In genomic region chr9:97512966-97513560, GRCh38 we compare ENCODE assay signal across 23 cellular contexts. TPM values are rescaled to one million over a fixed set of nuclear protein-coding genes. Genes with fewer than 3 reads are reported as not detected.
DNase-seq lines count a peak whose midpoint lies in the region; ATAC-seq and TF ChIP-seq lines count a peak whose summit lies in the region.
"Had no signal": no experiment of that assay in that cellular context is flagged by ENCODE, and none has a peak within 500 bp of the region (broad histone marks: within the 10 kb centered on the region; RNA-seq: fewer than 3 reads in every experiment).

No MANE protein-coding gene starts in this region.

- TF ChIP-seq CTCF in SK-N-SH (IDR thresholded peaks at IDR 0.05) (no peak), nephron progenitor cell (IDR thresholded peaks at IDR 0.05) (no peak)

- no peak overlapping the region for H3K4me3 ChIP-seq in SK-N-SH (ENCODE audit: low read depth in 2 of 2, low read length in 1 of 2)
- H3K4me3 ChIP-seq: GM12878, PC-9 had no signal

- H3K36me3 Mint-ChIP-seq in T-helper 17 cell (ENCODE audit: low read depth) (peaks cover 3% of the 10 kb centered on the region), nephron progenitor cell (ENCODE audit: low read depth) (no peaks in the 10 kb centered on the region)
- H3K36me3 Mint-ChIP-seq: CD8-positive, alpha-beta T cell had no signal

- peaks cover 4% of the 10 kb centered on the region for H3K4me1 Mint-ChIP-seq in T-helper 17 cell
- H3K4me1 Mint-ChIP-seq in nephron progenitor cell, result peaks cover 51% of the 10 kb centered on the region

- H3K4me3 Mint-ChIP-seq in T-helper 17 cell (peak overlapping the region; percentile 31), nephron progenitor cell (no peak overlapping the region)
- H3K4me3 Mint-ChIP-seq: B cell; CD8-positive, alpha-beta T cell had no signal

- H3K9me2 ChIP-seq in SK-N-SH, result no peaks in the 10 kb centered on the region

- no peak for TF ChIP-seq RAD21 in SK-N-SH (IDR thresholded peaks at IDR 0.05; ENCODE audit: low read length)

- H2AFZ ChIP-seq in SK-N-SH (ENCODE audit: low read depth), result no peak overlapping the region
- H2AFZ ChIP-seq: PC-9 had no signal

- POLR2A ChIA-PET in SK-N-SH (lab: Yijun Ruan, JAX), result no interaction called here

- no peaks in the 10 kb centered on the region for H3K27me3 ChIP-seq in SK-N-SH (ENCODE audit: insufficient read depth)

- WGBS in SK-N-SH (ENCODE audit: low lambda C conversion rate), result 61% methylated on average over 8 of the region's 8 CpGs

- no peaks in the 10 kb centered on the region for H3K79me2 ChIP-seq in SK-N-SH (ENCODE audit: insufficient read depth)

- H3K27me3 Mint-ChIP-seq in T-helper 17 cell (peaks cover 50% of the 10 kb centered on the region), nephron progenitor cell (ENCODE audit: low read depth, poor library complexity) (peaks cover 29% of the 10 kb centered on the region)

- CTCF ChIA-PET in SK-N-SH (lab: Yijun Ruan, JAX), result interaction anchor here (0.8 to 1.1 kb wide), 2 partner anchors 12 to 85 kb away, joined by 3 read pairs; partner anchors contain the start of gene TMOD1

- H3K27ac ChIP-seq in SK-N-SH (ENCODE audit: low read depth in 2 of 2, low read length in 1 of 2), result peak overlapping the region in 1 of 2 experiments; percentile 7; a peak in 1 of 4 replicates
- H3K27ac ChIP-seq: 22Rv1, C4-2B, PC-9 had no signal

- no peaks in the 10 kb centered on the region for H3K36me3 ChIP-seq in SK-N-SH (replicated peaks in 1 of 2; ENCODE audit: control insufficient read depth in 1 of 2, insufficient read depth in 2 of 2, low read length in 1 of 2)

- peaks cover 0 to 41% of the 10 kb centered on the region in 2 experiments; a peak in 2 of 4 replicates for H3K4me1 ChIP-seq in SK-N-SH (ENCODE audit: control insufficient read depth in 1 of 2, insufficient read depth in 2 of 2, low read depth in 1 of 2, low read length in 1 of 2)
- H3K4me1 ChIP-seq: Caco-2 had no signal

- H3K4me2 ChIP-seq in SK-N-SH, result no peak overlapping the region
- H3K4me2 ChIP-seq: PC-9 had no signal

- TF ChIP-seq EP300 in SK-N-SH (IDR thresholded peaks at IDR 0.05; ENCODE audit: borderline replicate concordance in 1 of 2, low read depth in 1 of 2, low read length in 1 of 2), result no peak

- DNase-seq in SK-N-SH (no peak), T-helper 17 cell (no peak), nephron progenitor cell (no peak), ureter (ENCODE audit: low spot score) (peak; percentile 13)
- DNase-seq: Caco-2; CD8-positive, alpha-beta T cell; Karpas-422; NCI-H1092; NCI-H1417 treated with DMSO at 0.1 percent for 48 hours; NCI-H1694 treated with DMSO at 0.1 percent for 48 hours; NCI-H2081; NCI-H2227 treated with DMSO at 0.1 percent for 48 hours; NCI-H526 treated with DMSO at 0.1 percent for 48 hours; PC-9; Right ventricle myocardium superior had no signal

- no peaks in the 10 kb centered on the region for H4K20me1 ChIP-seq in SK-N-SH (ENCODE audit: insufficient read depth)

- H3F3A ChIP-seq in SK-N-SH (replicated peaks; ENCODE audit: insufficient read depth), result no peaks in the 10 kb centered on the region

- no peak overlapping the region for H3K9ac ChIP-seq in SK-N-SH

- H3K27ac Mint-ChIP-seq in T-helper 17 cell, result no peak overlapping the region
- H3K27ac Mint-ChIP-seq in nephron progenitor cell, result peak overlapping the region; percentile 37
- H3K27ac Mint-ChIP-seq: B cell; CD8-positive, alpha-beta T cell had no signal

- no peaks in the 10 kb centered on the region for H3K9me3 Mint-ChIP-seq in nephron progenitor cell
- H3K9me3 Mint-ChIP-seq: CD8-positive, alpha-beta T cell had no signal

- H3K9me3 ChIP-seq in SK-N-SH (no peaks in the 10 kb centered on the region), T-helper 17 cell (ENCODE audit: control insufficient read depth, low read length, poor library complexity, severe bottlenecking) (no peaks in the 10 kb centered on the region)
- H3K9me3 ChIP-seq: Caco-2 had no signal

- ATAC-seq in SK-N-SH treated with all-trans-retinoic acid at 6 μM for 48 hours, result no peak
- ATAC-seq in T-helper 17 cell, result no peak
- ATAC-seq in HG03442 (IDR thresholded peaks at IDR 0.05; ENCODE audit: unreplicated experiment), result no peak
- no peak for ATAC-seq in esophagus mucosa
- ATAC-seq: CD8-positive, alpha-beta T cell; GM12878; HepG2 had no signal

TF ChIP-seq in SK-N-SH, 30 proteins besides CTCF, POLR2A, EP300 and RAD21:
- TF ChIP-seq RCOR1 (IDR thresholded peaks at IDR 0.05; ENCODE audit: low read length) (no peak), MEF2A (IDR thresholded peaks at IDR 0.05; ENCODE audit: borderline replicate concordance, low read depth) (no peak), GATA2 (CRISPR knock-in tag; IDR thresholded peaks at IDR 0.05) (0 out of 2 replicates have a peak, but pooled peaks have one; percentile 9), FOXJ3 (CRISPR knock-in tag; IDR thresholded peaks at IDR 0.05) (no peak)

TF ChIP-seq in SK-N-SH treated with all-trans-retinoic acid at 6 μM for 48 hours, 23 proteins besides CTCF, POLR2A, EP300 and RAD21 (continues in another document):
- TF ChIP-seq ARNTL (CRISPR knock-in tag; IDR thresholded peaks at IDR 0.05; ENCODE audit: borderline replicate concordance, low read depth) (no peak), ZFP30 (CRISPR knock-in tag; IDR thresholded peaks at IDR 0.05) (no peak), ZC3H10 (CRISPR knock-in tag; IDR thresholded peaks at IDR 0.05) (no peak), CSDC2 (CRISPR knock-in tag; IDR thresholded peaks at IDR 0.05) (no peak), GLIS3 (CRISPR knock-in tag; IDR thresholded peaks at IDR 0.05) (no peak), ZNF70 (CRISPR knock-in tag; IDR thresholded peaks at IDR 0.05) (no peak), RARB (CRISPR knock-in tag; IDR thresholded peaks at IDR 0.05) (no peak), PPARA (CRISPR knock-in tag; IDR thresholded peaks at IDR 0.05; ENCODE audit: borderline replicate concordance) (no peak), TCF4 (CRISPR knock-in tag; IDR thresholded peaks at IDR 0.05; ENCODE audit: borderline replicate concordance) (no peak), TOX (CRISPR knock-in tag; IDR thresholded peaks at IDR 0.05; ENCODE audit: borderline replicate concordance) (no peak), BACH2 (CRISPR knock-in tag; IDR thresholded peaks at IDR 0.05; ENCODE audit: borderline replicate concordance) (no peak), OSR1 (CRISPR knock-in tag; IDR thresholded peaks at IDR 0.05) (no peak), PATZ1 (CRISPR knock-in tag; IDR thresholded peaks at IDR 0.05; ENCODE audit: borderline replicate concordance) (no peak), ESRRG (CRISPR knock-in tag; IDR thresholded peaks at IDR 0.05) (no peak)
- TF ChIP-seq, protein P1, sequence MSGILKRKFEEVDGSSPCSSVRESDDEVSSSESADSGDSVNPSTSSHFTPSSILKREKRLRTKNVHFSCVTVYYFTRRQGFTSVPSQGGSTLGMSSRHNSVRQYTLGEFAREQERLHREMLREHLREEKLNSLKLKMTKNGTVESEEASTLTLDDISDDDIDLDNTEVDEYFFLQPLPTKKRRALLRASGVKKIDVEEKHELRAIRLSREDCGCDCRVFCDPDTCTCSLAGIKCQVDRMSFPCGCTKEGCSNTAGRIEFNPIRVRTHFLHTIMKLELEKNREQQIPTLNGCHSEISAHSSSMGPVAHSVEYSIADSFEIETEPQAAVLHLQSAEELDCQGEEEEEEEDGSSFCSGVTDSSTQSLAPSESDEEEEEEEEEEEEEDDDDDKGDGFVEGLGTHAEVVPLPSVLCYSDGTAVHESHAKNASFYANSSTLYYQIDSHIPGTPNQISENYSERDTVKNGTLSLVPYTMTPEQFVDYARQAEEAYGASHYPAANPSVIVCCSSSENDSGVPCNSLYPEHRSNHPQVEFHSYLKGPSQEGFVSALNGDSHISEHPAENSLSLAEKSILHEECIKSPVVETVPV (CRISPR knock-in tag; IDR thresholded peaks at IDR 0.05), result no peak
- TF ChIP-seq, protein P2, sequence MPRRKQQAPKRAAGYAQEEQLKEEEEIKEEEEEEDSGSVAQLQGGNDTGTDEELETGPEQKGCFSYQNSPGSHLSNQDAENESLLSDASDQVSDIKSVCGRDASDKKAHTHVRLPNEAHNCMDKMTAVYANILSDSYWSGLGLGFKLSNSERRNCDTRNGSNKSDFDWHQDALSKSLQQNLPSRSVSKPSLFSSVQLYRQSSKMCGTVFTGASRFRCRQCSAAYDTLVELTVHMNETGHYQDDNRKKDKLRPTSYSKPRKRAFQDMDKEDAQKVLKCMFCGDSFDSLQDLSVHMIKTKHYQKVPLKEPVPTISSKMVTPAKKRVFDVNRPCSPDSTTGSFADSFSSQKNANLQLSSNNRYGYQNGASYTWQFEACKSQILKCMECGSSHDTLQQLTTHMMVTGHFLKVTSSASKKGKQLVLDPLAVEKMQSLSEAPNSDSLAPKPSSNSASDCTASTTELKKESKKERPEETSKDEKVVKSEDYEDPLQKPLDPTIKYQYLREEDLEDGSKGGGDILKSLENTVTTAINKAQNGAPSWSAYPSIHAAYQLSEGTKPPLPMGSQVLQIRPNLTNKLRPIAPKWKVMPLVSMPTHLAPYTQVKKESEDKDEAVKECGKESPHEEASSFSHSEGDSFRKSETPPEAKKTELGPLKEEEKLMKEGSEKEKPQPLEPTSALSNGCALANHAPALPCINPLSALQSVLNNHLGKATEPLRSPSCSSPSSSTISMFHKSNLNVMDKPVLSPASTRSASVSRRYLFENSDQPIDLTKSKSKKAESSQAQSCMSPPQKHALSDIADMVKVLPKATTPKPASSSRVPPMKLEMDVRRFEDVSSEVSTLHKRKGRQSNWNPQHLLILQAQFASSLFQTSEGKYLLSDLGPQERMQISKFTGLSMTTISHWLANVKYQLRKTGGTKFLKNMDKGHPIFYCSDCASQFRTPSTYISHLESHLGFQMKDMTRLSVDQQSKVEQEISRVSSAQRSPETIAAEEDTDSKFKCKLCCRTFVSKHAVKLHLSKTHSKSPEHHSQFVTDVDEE (CRISPR knock-in tag; IDR thresholded peaks at IDR 0.05), result no peak

RNA-seq across cellular contexts. Expression of gene TMOD1, which starts 11.6 kb away (rescaled TPM):
- polyA plus RNA-seq in SK-N-SH (2012; rRNA removed), result 0.54 and 1.6 TPM in 2 replicates
- polyA plus RNA-seq in SK-N-SH (2012; cell fraction: cytosol; rRNA removed), result 3.8 and 5.6 TPM in 2 replicates
- polyA plus RNA-seq in SK-N-SH (2012; cell fraction: nucleus; rRNA removed), result 1.1 and 1.2 TPM in 2 replicates
- under 1 TPM; 0.86 to 0.94 TPM for total RNA-seq in T-helper 17 cell
- 29.3 TPM for total RNA-seq in ureter
- 0.60 TPM for total RNA-seq in esophagus mucosa

Comparison
In these comparisons a context has a peak if more than half of its experiments do, and no peak if none do; other contexts are left out.
1. RNA of gene TMOD1, which starts 11.6 kb away (total RNA-seq): 29.3 TPM in ureter (single experiment); 0.86 to 0.94 TPM in T-helper 17 cell and 0.60 TPM in esophagus mucosa (single experiment); every median in the first group is over 10 times any median in the second.